Comparison of ENCODE assay signal across 1 cellular context in the genomic region with DNA sequence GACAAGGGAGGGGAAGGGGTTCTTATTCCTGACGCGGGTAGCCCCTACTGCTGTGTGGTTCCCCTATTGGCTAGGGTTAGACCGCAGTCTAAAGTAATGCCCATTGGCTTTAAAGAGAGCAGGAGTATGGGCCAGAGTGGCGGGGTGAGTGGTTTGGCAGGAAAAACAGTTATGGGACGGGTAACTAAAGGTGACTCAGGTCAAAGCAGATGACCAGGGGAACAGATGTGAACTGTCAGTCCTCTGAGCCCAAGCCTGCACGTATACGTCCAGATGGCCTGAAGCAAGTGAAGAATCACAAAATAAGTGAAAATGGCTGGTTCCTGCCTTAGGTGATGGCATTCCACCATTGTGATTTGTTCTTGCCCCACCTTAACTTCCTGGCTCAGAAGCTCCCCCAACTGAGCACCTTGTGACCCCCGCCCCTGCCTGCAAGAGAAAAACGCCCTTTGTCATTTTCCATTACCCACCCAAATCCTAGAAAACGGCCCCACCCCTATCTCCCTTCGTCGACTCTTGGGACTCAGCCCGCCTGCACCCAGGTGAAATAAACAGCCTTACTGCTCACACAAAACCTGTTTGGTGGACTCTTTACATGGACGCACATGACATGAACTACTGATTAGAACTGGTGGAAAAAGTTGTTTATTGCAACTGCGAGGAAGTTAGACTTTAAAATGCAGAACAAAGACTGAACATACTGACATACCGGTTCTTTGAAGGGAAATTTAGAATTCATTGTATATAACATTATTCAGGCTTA.
TF ChIP-seq lines count a peak whose summit lies in the region.

No MANE protein-coding gene starts in this region.

TF ChIP-seq in HEK293, 187 proteins besides CTCF, POLR2A, EP300 and RAD21 (continued from another document):
- TF ChIP-seq, protein P1, sequence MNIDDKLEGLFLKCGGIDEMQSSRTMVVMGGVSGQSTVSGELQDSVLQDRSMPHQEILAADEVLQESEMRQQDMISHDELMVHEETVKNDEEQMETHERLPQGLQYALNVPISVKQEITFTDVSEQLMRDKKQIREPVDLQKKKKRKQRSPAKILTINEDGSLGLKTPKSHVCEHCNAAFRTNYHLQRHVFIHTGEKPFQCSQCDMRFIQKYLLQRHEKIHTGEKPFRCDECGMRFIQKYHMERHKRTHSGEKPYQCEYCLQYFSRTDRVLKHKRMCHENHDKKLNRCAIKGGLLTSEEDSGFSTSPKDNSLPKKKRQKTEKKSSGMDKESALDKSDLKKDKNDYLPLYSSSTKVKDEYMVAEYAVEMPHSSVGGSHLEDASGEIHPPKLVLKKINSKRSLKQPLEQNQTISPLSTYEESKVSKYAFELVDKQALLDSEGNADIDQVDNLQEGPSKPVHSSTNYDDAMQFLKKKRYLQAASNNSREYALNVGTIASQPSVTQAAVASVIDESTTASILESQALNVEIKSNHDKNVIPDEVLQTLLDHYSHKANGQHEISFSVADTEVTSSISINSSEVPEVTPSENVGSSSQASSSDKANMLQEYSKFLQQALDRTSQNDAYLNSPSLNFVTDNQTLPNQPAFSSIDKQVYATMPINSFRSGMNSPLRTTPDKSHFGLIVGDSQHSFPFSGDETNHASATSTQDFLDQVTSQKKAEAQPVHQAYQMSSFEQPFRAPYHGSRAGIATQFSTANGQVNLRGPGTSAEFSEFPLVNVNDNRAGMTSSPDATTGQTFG (tag by site-specific recombination; IDR thresholded peaks at IDR 0.05; ENCODE audit: borderline replicate concordance) = no peak
- peak; percentile 92 for TF ChIP-seq KLF1 (tag by site-specific recombination; IDR thresholded peaks at IDR 0.05)
TF ChIP-seq in HEK293: peak in this region for 3.
